ENCODE assay signal across 1 cellular context in the genomic region with DNA sequence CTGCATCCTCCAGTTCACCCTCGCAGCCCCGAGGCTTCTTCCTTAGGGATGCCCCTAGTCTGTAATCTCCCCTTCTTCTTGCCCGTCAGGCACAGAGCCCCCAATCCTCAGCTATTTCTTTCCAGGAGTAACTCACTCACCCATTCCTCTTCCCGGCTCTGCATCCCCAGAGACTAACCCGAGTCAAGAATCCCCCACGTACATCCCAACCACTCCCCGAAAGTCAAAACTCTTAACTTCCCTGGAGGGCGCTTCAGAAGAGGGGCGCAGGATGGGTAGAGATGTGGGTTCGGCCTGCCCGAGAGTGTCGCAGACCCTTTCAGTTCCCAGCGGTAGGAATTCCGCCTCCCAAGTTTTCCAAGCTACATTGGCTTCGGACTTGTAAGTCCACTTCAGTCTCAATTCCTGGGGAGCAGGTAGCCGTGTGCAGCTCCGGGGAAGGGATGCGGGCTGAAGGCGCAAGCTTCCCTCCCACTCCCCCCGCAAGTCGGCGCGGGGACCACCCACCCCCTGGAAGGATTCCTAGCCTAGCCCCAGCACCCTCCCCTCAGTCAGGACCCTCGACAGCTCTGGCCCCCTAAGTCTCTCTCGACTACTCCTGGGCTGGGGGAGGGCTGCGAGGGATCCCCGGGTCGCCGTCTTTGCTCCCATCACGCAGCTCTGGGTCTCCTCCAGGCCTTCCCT.
TF ChIP-seq lines count a peak whose summit lies in the region.

No MANE protein-coding gene starts in this region.

TF ChIP-seq in WTC11, 78 proteins besides CTCF, POLR2A, EP300 and RAD21 (continued from another document):
- TF ChIP-seq ARID4B (CRISPR knock-in tag; IDR thresholded peaks at IDR 0.05; ENCODE audit: borderline replicate concordance) (no peak; the same call in 1 of the 2 replicates), ZNF232 (CRISPR knock-in tag; IDR thresholded peaks at IDR 0.05) (no peak), ZMAT4 (CRISPR knock-in tag; IDR thresholded peaks at IDR 0.05) (no peak), NFATC4 (CRISPR knock-in tag; IDR thresholded peaks at IDR 0.05) (no peak)
TF ChIP-seq in WTC11: peak in this region for 6.
